In the genomic region with DNA sequence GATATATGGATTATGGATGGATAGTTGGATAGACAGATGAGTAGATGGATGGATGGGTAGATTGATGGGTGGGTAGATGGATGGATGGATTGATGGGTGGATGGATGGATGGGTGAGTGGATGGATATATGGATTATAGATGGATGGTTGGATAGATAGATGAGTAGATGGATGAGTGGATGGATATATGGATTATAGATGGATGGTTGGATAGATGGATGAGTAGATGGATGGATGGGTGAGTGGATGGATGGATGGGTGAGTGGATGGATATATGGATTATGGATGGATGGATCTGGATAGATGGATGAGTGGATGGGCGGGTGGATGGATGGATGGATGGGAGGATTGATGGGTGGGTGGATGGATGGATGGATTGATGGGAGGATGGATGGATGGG, we compare ENCODE assay signal across 8 cellular contexts. TPM values are rescaled to one million over a fixed set of nuclear protein-coding genes. Genes with fewer than 3 reads are reported as not detected.
"Had no signal": no experiment of that assay in that cellular context is flagged by ENCODE, and none has a peak within 500 bp of the region (broad histone marks: within the 10 kb centered on the region; RNA-seq: fewer than 3 reads in every experiment).

No MANE protein-coding gene starts in this region.

- ATAC-seq: GM12878 had no signal

- H3K4me3 ChIP-seq: GM12878 had no signal

- FAIRE-seq: G401.6, GM12878, GM12891, GM12892, GM18507, GM19239 had no signal

- DNase-seq: GDM1, GF-D8 had no signal

RNA-seq across cellular contexts. Expression of gene SEMA6B, which starts 43.4 kb away (rescaled TPM):
- polyA plus RNA-seq: GM12878 had no signal
